Comparison of ENCODE assay signal across 1 cellular context in genomic region chr21:45555251-45555556, GRCh38.
TF ChIP-seq lines count a peak whose summit lies in the region.

No MANE protein-coding gene starts in this region.

TF ChIP-seq in neural cell, 6 proteins besides CTCF, POLR2A, EP300 and RAD21 (continued from another document):
- TF ChIP-seq POLR2AphosphoS5 (IDR thresholded peaks at IDR 0.05), result no peak
- TF ChIP-seq MXI1 (conservative IDR thresholded peaks at IDR 0.05; ENCODE audit: poor library complexity, severe bottlenecking), result no peak
- no peak for TF ChIP-seq EZH2 (IDR thresholded peaks at IDR 0.05; ENCODE audit: borderline replicate concordance, insufficient read depth, low read length, poor library complexity, severe bottlenecking)
- TF ChIP-seq TAF1 (IDR thresholded peaks at IDR 0.05; ENCODE audit: low read depth), result no peak
- no peak for TF ChIP-seq SMC3 (conservative IDR thresholded peaks at IDR 0.05; ENCODE audit: poor library complexity)
TF ChIP-seq in neural cell: peak in this region for 0.
